In the genomic region with DNA sequence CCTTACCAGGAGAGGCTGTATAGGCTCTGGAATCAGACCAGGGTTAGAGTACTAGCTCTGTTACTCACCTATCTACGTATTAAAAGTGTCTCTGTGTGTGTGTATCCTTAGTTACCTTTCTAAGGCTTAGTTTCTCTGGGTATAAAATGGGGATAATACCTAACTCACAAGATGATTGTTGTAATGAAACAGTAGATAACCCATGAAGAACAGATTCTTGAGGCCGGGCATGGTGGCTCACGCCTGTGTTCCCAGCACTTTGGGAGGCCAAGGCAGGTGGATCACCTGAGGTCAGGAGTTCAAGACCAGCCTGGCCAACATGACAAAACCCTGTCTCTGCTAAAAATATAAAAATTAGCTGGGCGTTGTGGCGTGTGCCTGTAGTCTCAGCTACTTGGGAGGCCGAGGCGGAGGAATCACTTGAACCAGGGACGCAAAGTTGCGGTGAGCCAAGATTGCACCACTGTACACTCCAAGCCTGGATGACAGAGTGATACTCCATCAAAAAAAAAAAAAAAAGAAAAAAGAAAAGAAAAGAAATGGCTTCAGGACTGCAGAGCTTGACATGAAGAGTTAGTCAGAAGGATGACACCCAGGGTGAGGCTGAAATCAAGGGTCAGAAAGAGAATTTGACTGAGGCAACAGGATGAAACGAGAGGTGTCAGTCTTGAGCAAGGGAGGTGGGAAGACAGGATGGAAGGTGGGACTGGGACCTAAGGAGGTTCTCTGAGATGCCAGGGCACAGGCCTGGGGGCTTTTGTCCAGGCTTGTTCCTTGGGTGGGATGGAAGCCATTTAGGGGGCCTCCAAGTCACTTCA, we compare ENCODE assay signal across 19 cellular contexts. TPM values are rescaled to one million over a fixed set of nuclear protein-coding genes. Genes with fewer than 3 reads are reported as not detected.
DNase-seq lines count a peak whose midpoint lies in the region; ATAC-seq and TF ChIP-seq lines count a peak whose summit lies in the region.
"Had no signal": no experiment of that assay in that cellular context is flagged by ENCODE, and none has a peak within 500 bp of the region (broad histone marks: within the 10 kb centered on the region; RNA-seq: fewer than 3 reads in every experiment).

No MANE protein-coding gene starts in this region.

- H3K4me1 ChIP-seq in H9 (ENCODE audit: insufficient read depth, low read length) (no peaks in the 10 kb centered on the region), trophoblast cell (ENCODE audit: control insufficient read depth in 1 of 2, insufficient read depth in 2 of 2, low read length in 2 of 2) (peaks cover 4 to 5% of the 10 kb centered on the region in 2 experiments)

- H4K91ac ChIP-seq in H9 (ENCODE audit: insufficient read length, low read depth, low read length) (no peak overlapping the region), trophoblast cell (ENCODE audit: low read depth, low read length) (no peak overlapping the region)

- no peak overlapping the region for H3K4ac ChIP-seq in H9 (ENCODE audit: low read depth, low read length)
- no peak overlapping the region for H3K4ac ChIP-seq in trophoblast cell (ENCODE audit: low read depth, low read length)

- H3K9me3 ChIP-seq in H9 (ENCODE audit: control insufficient read depth, low read depth, low read length) (no peaks in the 10 kb centered on the region), trophoblast cell (ENCODE audit: insufficient read depth, low read depth, low read length) (no peaks in the 10 kb centered on the region)
- H3K9me3 ChIP-seq: MG63 had no signal

- H2AFZ ChIP-seq in H9 (ENCODE audit: low read length), result no peak overlapping the region
- H2AFZ ChIP-seq in trophoblast cell (ENCODE audit: insufficient read depth, low read length, poor library complexity), result no peak overlapping the region

- no peak overlapping the region for H3K4me2 ChIP-seq in H9 (ENCODE audit: insufficient read depth, insufficient read length, low read length)
- no peak overlapping the region for H3K4me2 ChIP-seq in trophoblast cell (ENCODE audit: low read length)

- H3K14ac ChIP-seq in H9 (ENCODE audit: insufficient read depth, low read length) (no peak overlapping the region), trophoblast cell (ENCODE audit: low read length) (no peak overlapping the region)

- no peak overlapping the region for H2BK5ac ChIP-seq in H9 (ENCODE audit: insufficient read length, low read length)
- no peak overlapping the region for H2BK5ac ChIP-seq in trophoblast cell (ENCODE audit: low read depth, low read length, poor library complexity)

- H3K36me3 Mint-ChIP-seq in H9 (ENCODE audit: insufficient read depth in 1 of 3, low read depth in 3 of 3) (no peaks in the 10 kb centered on the region; a peak in 1 of 7 replicates), endothelial cell (ENCODE audit: low read depth, unreplicated experiment) (peaks cover 7% of the 10 kb centered on the region)

- H3K9me3 Mint-ChIP-seq in H9 (no peaks in the 10 kb centered on the region), endothelial cell (ENCODE audit: unreplicated experiment) (no peaks in the 10 kb centered on the region)

- no peaks in the 10 kb centered on the region for H3K79me1 ChIP-seq in H9 (ENCODE audit: insufficient read depth, low read depth, low read length, poor library complexity, severe bottlenecking)
- H3K79me1 ChIP-seq in trophoblast cell (ENCODE audit: low read length), result peaks cover 2% of the 10 kb centered on the region

- ATAC-seq in GM18867 (IDR thresholded peaks at IDR 0.05; ENCODE audit: unreplicated experiment), result no peak

- H4K20me1 ChIP-seq in H9 (ENCODE audit: control insufficient read depth, insufficient read depth, insufficient read length), result no peaks in the 10 kb centered on the region

- H2BK20ac ChIP-seq in H9 (ENCODE audit: low read depth, low read length, poor library complexity, severe bottlenecking), result no peak overlapping the region

- H3K27me3 Mint-ChIP-seq in H9 (ENCODE audit: low read depth) (no peaks in the 10 kb centered on the region), endothelial cell (ENCODE audit: unreplicated experiment) (no peaks in the 10 kb centered on the region)

- WGBS in H9 (ENCODE audit: extremely low coverage, insufficient read length, low lambda C conversion rate), result no CpG with 5 or more reads among the region's 10 CpGs
- no CpG with 5 or more reads among the region's 10 CpGs for WGBS in trophoblast cell (ENCODE audit: extremely low coverage, insufficient coverage, insufficient read length)

- H2BK120ac ChIP-seq in H9 (ENCODE audit: low read depth, low read length, poor library complexity, severe bottlenecking) (no peak overlapping the region), trophoblast cell (ENCODE audit: insufficient read depth, low read length, poor library complexity) (no peak overlapping the region)

- DNase-seq in H9 (no peak), OCI-M1 (lab: John Stamatoyannopoulos, UW) (peak; percentile 51), endothelial cell (ENCODE audit: low spot score) (no peak), trophoblast cell (no peak), DMS79 (lab: John Stamatoyannopoulos, UW) (no peak), substantia nigra (lab: John Stamatoyannopoulos, UW) (no peak), anterior cingulate cortex (lab: John Stamatoyannopoulos, UW) (no peak)
- DNase-seq: C1 segment of cervical spinal cord; DND-41; Karpas-422; MG63; NCI-H1048; NCI-H1436 treated with DMSO at 0.1 percent for 48 hours; NCI-H748 treated with DMSO at 0.1 percent for 48 hours; NK-92 treated with Interleukin-12 subunit alpha and Interleukin-12 subunit beta, amount 100 ng/mL, for 24 hours; RPMI8226; SIG-M5 had no signal

- no peak overlapping the region for H3K56ac ChIP-seq in H9 (ENCODE audit: insufficient read length, low read depth, low read length)

- H3K23ac ChIP-seq in H9 (ENCODE audit: insufficient read length, low read depth, low read length) (no peak overlapping the region), trophoblast cell (ENCODE audit: low read length) (peak overlapping the region; percentile 27)

- H3K79me2 ChIP-seq in H9 (ENCODE audit: insufficient read depth, low read length) (no peaks in the 10 kb centered on the region), trophoblast cell (ENCODE audit: control insufficient read depth, insufficient read depth, low read length, poor library complexity) (no peaks in the 10 kb centered on the region)

- no peak overlapping the region for H3K4me3 ChIP-seq in trophoblast cell (ENCODE audit: low read depth, low read length)
- H3K4me3 ChIP-seq: MG63 had no signal

- H3K27ac Mint-ChIP-seq in H9 (peak overlapping the region in 2 of 3 experiments; percentile 11 to 59; a peak in 2 of 7 replicates), endothelial cell (ENCODE audit: unreplicated experiment) (peak overlapping the region; percentile 98)

- TF ChIP-seq CTCF in H9 (conservative IDR thresholded peaks at IDR 0.05) (no peak), endothelial cell (IDR thresholded peaks at IDR 0.05; ENCODE audit: unreplicated experiment) (no peak)

- H4K8ac ChIP-seq in H9 (replicated peaks; ENCODE audit: insufficient read length, low read depth, low read length) (no peak overlapping the region), trophoblast cell (ENCODE audit: low read depth, low read length) (no peak overlapping the region)

- no peaks in the 10 kb centered on the region for H3K36me3 ChIP-seq in trophoblast cell (ENCODE audit: control insufficient read depth in 1 of 2, insufficient read depth in 2 of 2, low read length in 2 of 2)
- H3K36me3 ChIP-seq: MG63 had no signal

- H3K4me1 Mint-ChIP-seq in H9 (peaks cover 9 to 12% of the 10 kb centered on the region in 2 experiments), endothelial cell (ENCODE audit: unreplicated experiment) (peaks cover 42% of the 10 kb centered on the region)

- H3K27ac ChIP-seq in H9 (ENCODE audit: insufficient read length, low read depth, low read length), result no peak overlapping the region
- no peak overlapping the region for H3K27ac ChIP-seq in trophoblast cell (ENCODE audit: low read depth, low read length)
- no peak overlapping the region for H3K27ac ChIP-seq in substantia nigra (ENCODE audit: low read depth, low read length, poor library complexity, severe bottlenecking)
- H3K27ac ChIP-seq: HL-60 had no signal

- no peak overlapping the region for H3K4me3 Mint-ChIP-seq in H9
- peak overlapping the region; percentile 52 for H3K4me3 Mint-ChIP-seq in endothelial cell (ENCODE audit: unreplicated experiment)

- no peak overlapping the region for H2BK15ac ChIP-seq in H9 (ENCODE audit: low read depth, low read length)

- H3K18ac ChIP-seq in H9 (ENCODE audit: insufficient read length, low read depth, low read length) (no peak overlapping the region), trophoblast cell (ENCODE audit: low read length) (no peak overlapping the region)

- H3K23me2 ChIP-seq in H9 (ENCODE audit: insufficient read length, low read depth, low read length, poor library complexity, severe bottlenecking), result no peaks in the 10 kb centered on the region

- H2BK12ac ChIP-seq in H9 (ENCODE audit: insufficient read length, low read depth, low read length) (no peak overlapping the region), trophoblast cell (ENCODE audit: low read length) (peak overlapping the region; percentile 64)

- H3K27me3 ChIP-seq in H9 (ENCODE audit: insufficient read depth, low read length) (no peaks in the 10 kb centered on the region), trophoblast cell (ENCODE audit: insufficient read depth, low read length) (no peaks in the 10 kb centered on the region)
- H3K27me3 ChIP-seq: MG63 had no signal

- no peak overlapping the region for H3K9ac ChIP-seq in H9 (ENCODE audit: extremely low read depth, insufficient read length, low read length)
- no peak overlapping the region for H3K9ac ChIP-seq in trophoblast cell (ENCODE audit: low read length)

- H4K12ac ChIP-seq in trophoblast cell (ENCODE audit: low read depth, low read length), result no peak overlapping the region

- no peak overlapping the region for H2AK5ac ChIP-seq in H9 (ENCODE audit: insufficient read length, low read length)
- H2AK5ac ChIP-seq in trophoblast cell (ENCODE audit: low read length), result peak overlapping the region; percentile 37

- H4K5ac ChIP-seq in H9 (ENCODE audit: insufficient read length, low read depth, low read length), result no peak overlapping the region

- H3T11ph ChIP-seq in H9 (ENCODE audit: low read length), result no peak overlapping the region

RNA-seq across cellular contexts. Expression of a gene that starts 33.4 kb away (rescaled TPM):
- total RNA-seq in H9 (2021), result 15.2 and 16.6 TPM in 2 replicates
- total RNA-seq in endothelial cell (ENCODE audit: unreplicated experiment), result 28.4 TPM
- polyA plus RNA-seq in trophoblast cell (2013), result 9.0 and 9.1 TPM in 2 replicates
